Comparison of ENCODE assay signal across 8 cellular contexts in genomic region chr11:118062181-118062580, GRCh38. TPM values are rescaled to one million over a fixed set of nuclear protein-coding genes. Genes with fewer than 3 reads are reported as not detected.
"Had no signal": no experiment of that assay in that cellular context is flagged by ENCODE, and none has a peak within 500 bp of the region (broad histone marks: within the 10 kb centered on the region; RNA-seq: fewer than 3 reads in every experiment).

No MANE protein-coding gene starts in this region.

RNA-seq across cellular contexts. Expression of gene TMPRSS4, which starts 14.7 kb away (rescaled TPM):
- total RNA-seq: LHCN-M2, MCF 10A, NCI-H460, Right ventricle myocardium inferior, RPMI7951, SJCRH30, SK-MEL-5 had no signal

RNA-seq across cellular contexts. Expression of gene SMIM35, which starts 24.6 kb away (rescaled TPM):
- total RNA-seq: LHCN-M2, MCF 10A, NCI-H460, PC-9, Right ventricle myocardium inferior, RPMI7951, SJCRH30, SK-MEL-5 had no signal
